ENCODE assay signal across 8 cellular contexts in the genomic region with DNA sequence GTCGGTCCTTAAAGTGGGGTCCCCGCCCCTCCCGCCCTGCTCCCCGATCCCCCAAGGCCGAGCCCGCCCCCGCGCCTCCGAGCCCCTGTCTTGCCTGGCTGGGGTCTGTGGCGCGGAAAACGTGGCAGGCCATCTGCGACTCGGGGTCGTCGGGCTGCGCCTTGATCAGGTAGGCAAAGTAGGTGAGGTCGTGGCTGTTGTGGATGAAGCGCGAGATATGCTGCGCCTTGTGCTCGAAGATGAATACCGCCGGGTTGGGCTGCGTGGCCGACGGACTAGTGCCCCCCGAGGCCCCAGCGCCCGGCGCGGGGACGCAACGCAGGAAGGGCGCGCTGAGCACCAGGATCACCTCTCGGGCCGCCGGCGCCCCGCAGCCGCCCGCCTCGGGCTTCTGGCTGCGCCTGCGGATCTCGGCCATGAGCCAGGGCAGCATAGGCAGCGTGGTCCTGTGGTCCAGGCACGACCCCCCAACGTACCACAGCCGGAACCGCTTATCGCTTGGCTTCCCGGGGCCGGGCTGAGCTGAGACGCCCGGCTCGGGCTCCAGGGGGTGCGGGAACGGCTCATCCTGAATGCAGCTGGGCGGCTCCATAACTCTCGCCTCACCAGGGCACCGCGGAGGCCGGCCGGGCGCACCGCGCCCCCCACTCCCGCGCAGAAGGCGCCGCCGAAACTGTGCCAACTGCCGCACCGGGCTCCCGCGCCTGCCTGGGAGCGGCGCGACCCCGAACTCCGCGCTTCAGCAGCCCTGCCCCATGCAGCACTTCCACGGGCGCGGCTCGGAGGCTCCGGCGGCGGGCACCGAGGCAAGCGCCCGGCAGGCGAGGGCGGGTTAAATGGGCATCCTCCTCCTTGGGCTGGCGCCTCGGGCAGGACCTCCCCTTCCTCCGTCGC. TPM values are rescaled to one million over a fixed set of nuclear protein-coding genes. Genes with fewer than 3 reads are reported as not detected.
A peak's percentile ranks its signal among the peaks of the same experiment; 100 is the strongest.
DNase-seq lines count a peak whose midpoint lies in the region; ATAC-seq and TF ChIP-seq lines count a peak whose summit lies in the region.

No MANE protein-coding gene starts in this region.

- H3K4me1 Mint-ChIP-seq in neural crest cell, result peaks cover 25% of the 10 kb centered on the region

- ATAC-seq in HG02610 (IDR thresholded peaks at IDR 0.05; ENCODE audit: unreplicated experiment), result peak; percentile 22

- peaks cover 22% of the 10 kb centered on the region for H3K27me3 Mint-ChIP-seq in neural crest cell (ENCODE audit: low read depth)

- TF ChIP-seq CTCF in fibroblast of pulmonary artery (IDR thresholded peaks at IDR 0.05; ENCODE audit: low read length, missing control alignments) (no peak), neural crest cell (conservative IDR thresholded peaks at IDR 0.05) (no peak)

- no peaks in the 10 kb centered on the region for H3K36me3 Mint-ChIP-seq in neural crest cell (ENCODE audit: low read depth)

- peak overlapping the region; percentile 71 for H3K4me3 ChIP-seq in fibroblast of pulmonary artery (replicated peaks; ENCODE audit: low read depth, low read length)

- DNase-seq in NCI-H82 (lab: John Stamatoyannopoulos, UW) (peak; percentile 77), NCI-H82 treated with DMSO at 0.1 percent for 48 hours (lab: John Stamatoyannopoulos, UW; ENCODE audit: unreplicated experiment) (no peak), NCI-H1092 (lab: John Stamatoyannopoulos, UW) (peak; percentile 60), fibroblast of pulmonary artery (ENCODE audit: low read depth) (no peak), neural crest cell (ENCODE audit: low read depth, low spot score) (peak; percentile 39), DMS153 (lab: John Stamatoyannopoulos, UW) (no peak)
- DNase-seq in activated CD8-positive, alpha-beta memory T cell treated with anti-CD3 and anti-CD28 coated beads, Interleukin-2, amount 50 U/mL, for 4 hours, result peak; percentile 21

- peak overlapping the region; percentile 87 for H3K4me3 Mint-ChIP-seq in neural crest cell

- H3K9me3 Mint-ChIP-seq in neural crest cell, result no peaks in the 10 kb centered on the region

- H3K27ac Mint-ChIP-seq in neural crest cell (ENCODE audit: unreplicated experiment), result no peak overlapping the region

RNA-seq across cellular contexts. Expression of a gene that starts 0.5 kb away (rescaled TPM):
- 13.3 and 13.4 TPM in 2 replicates for total RNA-seq in neural crest cell

RNA-seq across cellular contexts. Expression of a gene that starts 56.2 kb away (rescaled TPM):
- 125 and 128 TPM in 2 replicates for total RNA-seq in neural crest cell

Comparison
In these comparisons a context has a peak if more than half of its experiments do, and no peak if none do; other contexts are left out.
1. DNase-seq: peak in NCI-H82 (single experiment), NCI-H1092 (single experiment), activated CD8-positive, alpha-beta memory T cell treated with anti-CD3 and anti-CD28 coated beads, Interleukin-2, amount 50 U/mL, for 4 hours (single experiment) and neural crest cell (single experiment); none in NCI-H82 treated with DMSO at 0.1 percent for 48 hours (single experiment), fibroblast of pulmonary artery (single experiment) and DMS153 (single experiment).